In genomic region chr3:31772781-31773180, GRCh38 we compare ENCODE assay signal across 19 cellular contexts.
DNase-seq lines count a peak whose midpoint lies in the region; ATAC-seq, FAIRE-seq and TF ChIP-seq lines count a peak whose summit lies in the region.
"Had no signal": no experiment of that assay in that cellular context is flagged by ENCODE, and none has a peak within 500 bp of the region (broad histone marks: within the 10 kb centered on the region; RNA-seq: fewer than 3 reads in every experiment).

No MANE protein-coding gene starts in this region.

- H3K4me3 Mint-ChIP-seq in T-helper 1 cell treated with Interleukin-12 subunit alpha and Interleukin-12 subunit beta and Interleukin-4 antibody, amounts not matched to agents 30 μg/mL and 1 μg/mL, for 36 hours: no peak overlapping the region
- H3K4me3 Mint-ChIP-seq in activated naive CD8-positive, alpha-beta T cell treated with anti-CD3 and anti-CD28 coated beads for 36 hours: no peak overlapping the region
- H3K4me3 Mint-ChIP-seq in activated naive CD8-positive, alpha-beta T cell treated with anti-CD3 and anti-CD28 coated beads, Interleukin-2, amount 50 U/mL, for 24 hours: no peak overlapping the region
- H3K4me3 Mint-ChIP-seq in stimulated activated memory B cell treated with anti-CD40 and anti-IgM and Interleukin-4, amounts not matched to agents 10 μg/mL and 1 μg/mL and 100 μg/mL, for 72 hours: no peak overlapping the region
- H3K4me3 Mint-ChIP-seq: CD4-positive, CD25-positive, alpha-beta regulatory T cell; H9 had no signal

- peaks cover 6% of the 10 kb centered on the region for H3K36me3 Mint-ChIP-seq in T-helper 1 cell treated with Interleukin-12 subunit alpha and Interleukin-12 subunit beta and Interleukin-4 antibody, amounts not matched to agents 30 μg/mL and 1 μg/mL, for 36 hours (ENCODE audit: low read depth)
- H3K36me3 Mint-ChIP-seq in activated naive CD8-positive, alpha-beta T cell treated with anti-CD3 and anti-CD28 coated beads for 36 hours: no peaks in the 10 kb centered on the region
- no peaks in the 10 kb centered on the region for H3K36me3 Mint-ChIP-seq in activated naive CD8-positive, alpha-beta T cell treated with anti-CD3 and anti-CD28 coated beads, Interleukin-2, amount 50 U/mL, for 24 hours (ENCODE audit: low read depth)
- peaks cover 24% of the 10 kb centered on the region for H3K36me3 Mint-ChIP-seq in stimulated activated memory B cell treated with anti-CD40 and anti-IgM and Interleukin-4, amounts not matched to agents 10 μg/mL and 1 μg/mL and 100 μg/mL, for 72 hours
- H3K36me3 Mint-ChIP-seq: CD4-positive, CD25-positive, alpha-beta regulatory T cell had no signal

- peaks cover 35% of the 10 kb centered on the region for H3K4me1 Mint-ChIP-seq in T-helper 1 cell treated with Interleukin-12 subunit alpha and Interleukin-12 subunit beta and Interleukin-4 antibody, amounts not matched to agents 30 μg/mL and 1 μg/mL, for 36 hours (ENCODE audit: low read depth)
- H3K4me1 Mint-ChIP-seq in activated naive CD8-positive, alpha-beta T cell treated with anti-CD3 and anti-CD28 coated beads for 36 hours: peaks cover 14% of the 10 kb centered on the region
- peaks cover 33% of the 10 kb centered on the region for H3K4me1 Mint-ChIP-seq in activated naive CD8-positive, alpha-beta T cell treated with anti-CD3 and anti-CD28 coated beads, Interleukin-2, amount 50 U/mL, for 24 hours
- peaks cover 57% of the 10 kb centered on the region for H3K4me1 Mint-ChIP-seq in stimulated activated memory B cell treated with anti-CD40 and anti-IgM and Interleukin-4, amounts not matched to agents 10 μg/mL and 1 μg/mL and 100 μg/mL, for 72 hours

- peak overlapping the region; percentile 38 for H3K27ac Mint-ChIP-seq in T-helper 1 cell treated with Interleukin-12 subunit alpha and Interleukin-12 subunit beta and Interleukin-4 antibody, amounts not matched to agents 30 μg/mL and 1 μg/mL, for 36 hours
- H3K27ac Mint-ChIP-seq in activated naive CD8-positive, alpha-beta T cell treated with anti-CD3 and anti-CD28 coated beads for 36 hours: peak overlapping the region; percentile 65
- H3K27ac Mint-ChIP-seq in activated naive CD8-positive, alpha-beta T cell treated with anti-CD3 and anti-CD28 coated beads, Interleukin-2, amount 50 U/mL, for 24 hours: no peak overlapping the region
- H3K27ac Mint-ChIP-seq in stimulated activated memory B cell treated with anti-CD40 and anti-IgM and Interleukin-4, amounts not matched to agents 10 μg/mL and 1 μg/mL and 100 μg/mL, for 72 hours: peak overlapping the region; percentile 48
- H3K27ac Mint-ChIP-seq: CD4-positive, CD25-positive, alpha-beta regulatory T cell; H9 had no signal

- no peak for ATAC-seq in activated naive CD8-positive, alpha-beta T cell treated with anti-CD3 and anti-CD28 coated beads, Interleukin-2, amount 50 U/mL, for 24 hours
- no peak for ATAC-seq in stimulated activated memory B cell treated with anti-CD40 and anti-IgM and Interleukin-4, amounts not matched to agents 10 μg/mL and 1 μg/mL and 100 μg/mL, for 72 hours
- no peak for ATAC-seq in GM21360 (IDR thresholded peaks at IDR 0.05; ENCODE audit: unreplicated experiment)

- H3K36me3 ChIP-seq in bronchial epithelial cell (ENCODE audit: control insufficient read depth, insufficient read depth, low read length): no peaks in the 10 kb centered on the region
- H3K36me3 ChIP-seq: BE2C had no signal

- no peaks in the 10 kb centered on the region for H3K27me3 ChIP-seq in bronchial epithelial cell (ENCODE audit: control insufficient read depth, insufficient read depth, low read length)
- H3K27me3 ChIP-seq: BE2C had no signal

- no peak for TF ChIP-seq CTCF in bronchial epithelial cell (IDR thresholded peaks at IDR 0.05; ENCODE audit: insufficient read depth, low read length, severe bottlenecking)

- H3K27me3 Mint-ChIP-seq in T-helper 1 cell treated with Interleukin-12 subunit alpha and Interleukin-12 subunit beta and Interleukin-4 antibody, amounts not matched to agents 30 μg/mL and 1 μg/mL, for 36 hours (ENCODE audit: low read depth): no peaks in the 10 kb centered on the region
- H3K27me3 Mint-ChIP-seq in activated naive CD8-positive, alpha-beta T cell treated with anti-CD3 and anti-CD28 coated beads for 36 hours: peaks cover 6% of the 10 kb centered on the region
- peaks cover 6% of the 10 kb centered on the region for H3K27me3 Mint-ChIP-seq in activated naive CD8-positive, alpha-beta T cell treated with anti-CD3 and anti-CD28 coated beads, Interleukin-2, amount 50 U/mL, for 24 hours
- no peaks in the 10 kb centered on the region for H3K27me3 Mint-ChIP-seq in stimulated activated memory B cell treated with anti-CD40 and anti-IgM and Interleukin-4, amounts not matched to agents 10 μg/mL and 1 μg/mL and 100 μg/mL, for 72 hours

- FAIRE-seq in bronchial epithelial cell (lab: Jason Lieb, UNC): no peak

- peaks cover 7% of the 10 kb centered on the region for H3K9me3 Mint-ChIP-seq in T-helper 1 cell treated with Interleukin-12 subunit alpha and Interleukin-12 subunit beta and Interleukin-4 antibody, amounts not matched to agents 30 μg/mL and 1 μg/mL, for 36 hours
- H3K9me3 Mint-ChIP-seq in activated naive CD8-positive, alpha-beta T cell treated with anti-CD3 and anti-CD28 coated beads for 36 hours: no peaks in the 10 kb centered on the region
- H3K9me3 Mint-ChIP-seq in activated naive CD8-positive, alpha-beta T cell treated with anti-CD3 and anti-CD28 coated beads, Interleukin-2, amount 50 U/mL, for 24 hours: no peaks in the 10 kb centered on the region
- H3K9me3 Mint-ChIP-seq in stimulated activated memory B cell treated with anti-CD40 and anti-IgM and Interleukin-4, amounts not matched to agents 10 μg/mL and 1 μg/mL and 100 μg/mL, for 72 hours: no peaks in the 10 kb centered on the region
- H3K9me3 Mint-ChIP-seq: H9 had no signal

- no peak for DNase-seq in T-helper 1 cell
- no peak for DNase-seq in activated naive CD8-positive, alpha-beta T cell treated with anti-CD3 and anti-CD28 coated beads for 36 hours
- no peak for DNase-seq in activated naive CD8-positive, alpha-beta T cell treated with anti-CD3 and anti-CD28 coated beads, Interleukin-2, amount 50 U/mL, for 24 hours
- DNase-seq in bronchial epithelial cell (ENCODE audit: low read depth): peak; percentile 35
- no peak for DNase-seq in stimulated activated CD4-positive, alpha-beta T cell treated with anti-CD3 and anti-CD28 coated beads, Interleukin-4, amount 100 ng/mL, for 4 hours
- DNase-seq: BE2C; CD4-positive, CD25-positive, alpha-beta regulatory T cell; COR-L47; DMS 273 treated with DMSO at 0.1 percent for 48 hours; DND-41; H9; KBM-7; MV-4-11; NCI-H1694 treated with DMSO at 0.1 percent for 48 hours; NCI-H345; NCI-H524 treated with DMSO at 0.1 percent for 48 hours had no signal

- H3K4me3 ChIP-seq in bronchial epithelial cell (ENCODE audit: low read depth, low read length): no peak overlapping the region
